Comparison of ENCODE assay signal across 12 cellular contexts in the genomic region with DNA sequence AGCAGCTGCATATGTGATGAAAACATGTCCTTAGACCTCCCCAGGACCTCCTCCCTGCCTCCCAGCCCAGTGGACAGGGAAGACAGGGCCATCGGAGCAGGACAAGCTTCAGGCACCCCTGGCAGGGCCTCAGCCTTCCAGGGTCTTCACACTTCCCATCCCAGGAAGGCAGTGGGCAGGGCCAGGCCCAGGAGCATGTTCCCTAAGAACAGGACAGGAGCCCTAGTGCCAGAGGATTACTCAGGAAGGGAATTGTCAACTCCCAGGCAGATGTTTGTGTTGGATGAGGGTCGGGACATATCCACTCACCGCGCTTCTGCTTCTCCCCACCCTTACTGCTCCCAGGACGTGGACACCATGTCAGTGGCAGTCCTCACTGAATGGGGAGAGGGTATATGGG.
"Had no signal": no experiment of that assay in that cellular context is flagged by ENCODE, and none has a peak within 500 bp of the region (broad histone marks: within the 10 kb centered on the region; RNA-seq: fewer than 3 reads in every experiment).

No MANE protein-coding gene starts in this region.

- ATAC-seq: activated T-cell treated with anti-CD3 and anti-CD28 coated beads, Interleukin-2, amount 50 U/mL, for 72 hours; T-helper 17 cell had no signal

- H3K36me3 ChIP-seq: breast epithelium had no signal

- H3K9me3 ChIP-seq: breast epithelium, vagina had no signal

- H3K4me3 ChIP-seq: breast epithelium, vagina had no signal

- H3K27me3 ChIP-seq: breast epithelium, vagina had no signal

- DNase-seq: activated CD4-positive, alpha-beta memory T cell treated with anti-CD3 and anti-CD28 coated beads for 36 hours; activated CD4-positive, alpha-beta T cell treated with anti-CD3 and anti-CD28 coated beads for 1 hour; activated gamma-delta T cell treated with Interleukin-2 at 50 U/mL for 16 hours; activated naive CD8-positive, alpha-beta T cell treated with anti-CD3 and anti-CD28 coated beads for 36 hours; activated T-cell treated with anti-CD3 and anti-CD28 coated beads, Interleukin-2, amount 50 U/mL, for 72 hours; hippocampal formation; SIG-M5; small intestine; stimulated activated naive CD4-positive, alpha-beta T cell; T-helper 17 cell had no signal

- H3K4me1 ChIP-seq: breast epithelium had no signal

- H3K27ac ChIP-seq: vagina had no signal
